Comparison of ENCODE assay signal across 8 cellular contexts in the genomic region with DNA sequence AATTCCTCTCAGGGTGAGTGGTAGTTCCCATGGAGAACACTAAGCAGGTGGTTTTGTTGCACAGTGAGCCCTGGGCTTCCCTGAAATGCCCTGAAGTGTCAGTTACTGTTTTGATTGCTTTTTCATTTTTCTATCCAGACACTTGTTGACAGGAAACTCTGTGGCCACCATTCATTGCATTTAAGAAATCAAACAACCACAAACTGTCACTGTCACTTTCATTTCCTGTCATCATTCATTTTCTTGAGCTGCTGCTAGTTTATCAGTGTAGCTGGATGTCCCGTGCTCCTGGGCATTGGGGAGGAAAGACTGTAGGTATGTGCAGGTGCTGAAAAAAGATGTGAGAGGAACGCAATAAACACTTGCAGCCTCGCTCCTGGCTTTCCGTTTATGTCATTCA.
DNase-seq lines count a peak whose midpoint lies in the region; ATAC-seq and TF ChIP-seq lines count a peak whose summit lies in the region.

No MANE protein-coding gene starts in this region.

- H3K4me1 Mint-ChIP-seq in activated B cell treated with CpG ODN at 0.5 μM for 24 hours = peaks cover 35% of the 10 kb centered on the region

- H3K9me3 Mint-ChIP-seq in activated B cell treated with CpG ODN at 0.5 μM for 24 hours = peaks cover 11% of the 10 kb centered on the region

- peaks cover 3% of the 10 kb centered on the region for H3K27me3 Mint-ChIP-seq in activated B cell treated with CpG ODN at 0.5 μM for 24 hours

- H3K27ac Mint-ChIP-seq in activated B cell treated with CpG ODN at 0.5 μM for 24 hours = peak overlapping the region; percentile 65

- CTCF ChIA-PET in activated B cell treated with CpG ODN at 0.5 μM for 24 hours (lab: Charles Lee) = interaction anchor here (2.5 kb wide), 1 partner anchor 341 kb away, joined by 6 read pairs; no protein-coding TSS in a partner anchor

- intact Hi-C loops in activated B cell treated with CpG ODN at 0.5 μM for 24 hours (cut with micrococcal nuclease) = loop anchor here (1.0 to 5.0 kb wide), 5 partner anchors 181 to 892 kb away; no protein-coding TSS in a partner anchor

- POLR2A ChIA-PET in activated B cell treated with CpG ODN at 0.5 μM for 24 hours (lab: Charles Lee) = interaction anchor here (1.0 kb wide), 1 partner anchor 340 kb away, joined by 3 read pairs; no protein-coding TSS in a partner anchor

- no peak for TF ChIP-seq CTCF in activated B cell treated with CpG ODN at 0.5 μM for 24 hours (IDR thresholded peaks at IDR 0.05)

- H3K36me3 Mint-ChIP-seq in activated B cell treated with CpG ODN at 0.5 μM for 24 hours (ENCODE audit: low read depth) = no peaks in the 10 kb centered on the region

- peak overlapping the region; percentile 74 for H3K4me3 Mint-ChIP-seq in activated B cell treated with CpG ODN at 0.5 μM for 24 hours

- peak; percentile 97 for ATAC-seq in GM18502 (IDR thresholded peaks at IDR 0.05; ENCODE audit: poor library complexity, unreplicated experiment)
- ATAC-seq in GM21515 (IDR thresholded peaks at IDR 0.05; ENCODE audit: unreplicated experiment) = peak; percentile 96
- ATAC-seq in HG03558 (IDR thresholded peaks at IDR 0.05; ENCODE audit: extremely low read depth, unreplicated experiment) = peak; percentile 88
- peak; percentile 82 for ATAC-seq in activated B cell treated with CpG ODN at 0.5 μM for 24 hours (ENCODE audit: low read depth)

- DNase-seq in activated B cell treated with CpG ODN at 0.5 μM for 24 hours (no peak), dermis blood vessel endothelial cell (no peak), SKM-1 treated with dmso at 0.1 percent for 144 hours (lab: John Stamatoyannopoulos, UW; ENCODE audit: unreplicated experiment) (no peak), NCI-H1048 (lab: John Stamatoyannopoulos, UW) (no peak), DMS114 treated with DMSO at 0.1 percent for 48 hours (lab: John Stamatoyannopoulos, UW; ENCODE audit: unreplicated experiment) (no peak)
